Comparison of ENCODE assay signal across 8 cellular contexts in genomic region chr5:160199410-160199911, GRCh38. TPM values are rescaled to one million over a fixed set of nuclear protein-coding genes. Genes with fewer than 3 reads are reported as not detected.
DNase-seq lines count a peak whose midpoint lies in the region; ATAC-seq and TF ChIP-seq lines count a peak whose summit lies in the region.

No MANE protein-coding gene starts in this region.

- peak; percentile 98 for ATAC-seq in GM19372 (IDR thresholded peaks at IDR 0.05; ENCODE audit: low read depth, unreplicated experiment)
- ATAC-seq in HG03460 (IDR thresholded peaks at IDR 0.05; ENCODE audit: unreplicated experiment), result peak; percentile 91

- 2% methylated on average over 25 of the region's 30 CpGs for WGBS in esophagus muscularis mucosa

- no peaks in the 10 kb centered on the region for H3K9me3 ChIP-seq in BLaER1 treated with 17β-estradiol and CSF1 and Interleukin-3, amounts not matched to agents 10 nM and 100 nM (replicated peaks in 1 of 11)
- no peaks in the 10 kb centered on the region for H3K9me3 ChIP-seq in OCI-LY3 (ENCODE audit: insufficient read depth, low read length)
- H3K9me3 ChIP-seq in esophagus muscularis mucosa, result no peaks in the 10 kb centered on the region

- H3K27me3 ChIP-seq in BLaER1 treated with 17β-estradiol and CSF1 and Interleukin-3, amounts not matched to agents 10 nM and 100 nM, result 0 out of 22 replicates have a peak, but pooled peaks cover 0 to 3% (median 0%) of the 10 kb centered on the region in 11 experiments
- H3K27me3 ChIP-seq in OCI-LY3 (ENCODE audit: low read depth, low read length) (no peaks in the 10 kb centered on the region), esophagus muscularis mucosa (no peaks in the 10 kb centered on the region)

- no peaks in the 10 kb centered on the region for H3K79me2 ChIP-seq in OCI-LY3 (ENCODE audit: low read length)

- TF ChIP-seq CTCF in OCI-LY3 (IDR thresholded peaks at IDR 0.05; ENCODE audit: low read depth, low read length), result peak; percentile 82
- TF ChIP-seq CTCF in esophagus muscularis mucosa (IDR thresholded peaks at IDR 0.05), result peak; percentile 87 to 98 (median 95)

- no peaks in the 10 kb centered on the region for H4K20me1 ChIP-seq in BLaER1 treated with 17β-estradiol and CSF1 and Interleukin-3, amounts not matched to agents 10 nM and 100 nM
- H4K20me1 ChIP-seq in OCI-LY3 (ENCODE audit: insufficient read depth, low read length), result no peaks in the 10 kb centered on the region

- H3K9ac ChIP-seq in BLaER1 treated with 17β-estradiol and CSF1 and Interleukin-3, amounts not matched to agents 10 nM and 100 nM, result peak overlapping the region in 10 of 11 experiments; percentile 34 to 69 (median 64); a peak in 19 of 22 replicates
- peak overlapping the region; percentile 72 for H3K9ac ChIP-seq in OCI-LY3 (ENCODE audit: low read length)

- H3K4me1 ChIP-seq in BLaER1 treated with 17β-estradiol and CSF1 and Interleukin-3, amounts not matched to agents 10 nM and 100 nM, result peaks cover 30 to 59% (median 55%) of the 10 kb centered on the region in 10 experiments
- H3K4me1 ChIP-seq in OCI-LY3 (ENCODE audit: low read length), result peaks cover 9% of the 10 kb centered on the region; the same call in 1 of the 2 replicates
- H3K4me1 ChIP-seq in esophagus muscularis mucosa, result peaks cover 11 to 13% (median 11%) of the 10 kb centered on the region in 4 donors

- no peak for TF ChIP-seq EP300 in esophagus muscularis mucosa (IDR thresholded peaks at IDR 0.05)

- peak overlapping the region; percentile 87 to 99 (median 95) for H3K4me2 ChIP-seq in BLaER1 treated with 17β-estradiol and CSF1 and Interleukin-3, amounts not matched to agents 10 nM and 100 nM
- H3K4me2 ChIP-seq in OCI-LY3 (ENCODE audit: low read length), result peak overlapping the region; percentile 98

- no peaks in the 10 kb centered on the region for H3K36me3 ChIP-seq in BLaER1 treated with 17β-estradiol and CSF1 and Interleukin-3, amounts not matched to agents 10 nM and 100 nM
- H3K36me3 ChIP-seq in OCI-LY3 (replicated peaks; ENCODE audit: low read depth, low read length), result no peaks in the 10 kb centered on the region
- H3K36me3 ChIP-seq in esophagus muscularis mucosa, result no peaks in the 10 kb centered on the region

- no peak for TF ChIP-seq POLR2A in esophagus muscularis mucosa (IDR thresholded peaks at IDR 0.05; ENCODE audit: low read depth)

- peak overlapping the region; percentile 28 to 63 (median 42); a peak in 17 of 20 replicates for H3K4me3 ChIP-seq in BLaER1 treated with 17β-estradiol and CSF1 and Interleukin-3, amounts not matched to agents 10 nM and 100 nM
- H3K4me3 ChIP-seq in OCI-LY3 (ENCODE audit: low read length) (peak overlapping the region; percentile 78), esophagus muscularis mucosa (peak overlapping the region; percentile 44 to 62 (median 52))

- DNase-seq in activated T-cell treated with anti-CD3 and anti-CD28 coated beads, Interleukin-2, amount 50 U/mL, for 1 hour, result peak; percentile 78
- DNase-seq in esophagus muscularis mucosa (ENCODE audit: extremely low spot score) (no peak), myocyte (ENCODE audit: low read depth) (peak; percentile 55)
- DNase-seq in stimulated activated CD8-positive, alpha-beta memory T cell treated with anti-CD3 and anti-CD28 coated beads, Interleukin-7, amount 100 ng/mL, for 24 hours (ENCODE audit: low read depth), result peak; percentile 69

- peak overlapping the region in 10 of 11 experiments; percentile 5 to 72 (median 63); a peak in 17 of 22 replicates for H3K27ac ChIP-seq in BLaER1 treated with 17β-estradiol and CSF1 and Interleukin-3, amounts not matched to agents 10 nM and 100 nM
- H3K27ac ChIP-seq in OCI-LY3 (ENCODE audit: low read length) (no peak overlapping the region; the same call in 1 of the 2 replicates), esophagus muscularis mucosa (replicated peaks in 1 of 4) (no peak overlapping the region)

- peak overlapping the region; percentile 99 for H2AFZ ChIP-seq in OCI-LY3 (ENCODE audit: low read depth, low read length)

- intact Hi-C loops in esophagus muscularis mucosa (cut with DNase I), result loop anchor here (2.0 to 5.0 kb wide), 2 partner anchors 145 to 177 kb away; no protein-coding TSS in a partner anchor

RNA-seq across cellular contexts. Expression of gene FABP6, which starts 29.8 kb away (rescaled TPM):
- not detected for total RNA-seq in esophagus muscularis mucosa
- total RNA-seq in myocyte, result not detected in 2 replicates
- polyA plus RNA-seq in myocyte (2012), result not detected

Comparison
In these comparisons a context has a peak if more than half of its experiments do, and no peak if none do; other contexts are left out.
1. H3K27ac ChIP-seq: peak in BLaER1 treated with 17β-estradiol and CSF1 and Interleukin-3, amounts not matched to agents 10 nM and 100 nM (10 of 11); none in OCI-LY3 (single experiment) and esophagus muscularis mucosa (0 of 4).
2. Peak in every context shown above with its lines, with median percentiles within 50 percentile points of each other: H3K4me3 ChIP-seq.